ENCODE assay signal across 1 cellular context in genomic region chr5:176789873-176790615, GRCh38.
TF ChIP-seq lines count a peak whose summit lies in the region.

No MANE protein-coding gene starts in this region.

TF ChIP-seq in HEK293, 187 proteins besides CTCF, POLR2A, EP300 and RAD21 (continued from another document):
- TF ChIP-seq HIC1 (tag by site-specific recombination; IDR thresholded peaks at IDR 0.05) (0 out of 2 replicates have a peak, but pooled peaks have one; percentile 9), GLIS1 (tag by site-specific recombination; IDR thresholded peaks at IDR 0.05) (peak; percentile 99), ZNF529 (tag by site-specific recombination; IDR thresholded peaks at IDR 0.05; ENCODE audit: insufficient replicate concordance) (no peak), ZNF624 (tag by site-specific recombination; IDR thresholded peaks at IDR 0.05) (no peak), ZNF843 (tag by site-specific recombination; IDR thresholded peaks at IDR 0.05) (0 out of 2 replicates have a peak, but pooled peaks have one; percentile 40), ZSCAN30 (tag by site-specific recombination; IDR thresholded peaks at IDR 0.05) (0 out of 2 replicates have a peak, but pooled peaks have one; percentile 36), ZNF571 (tag by site-specific recombination; IDR thresholded peaks at IDR 0.05) (no peak), ZNF639 (tag by site-specific recombination; IDR thresholded peaks at IDR 0.05) (peak; percentile 67; the same call in 1 of the 2 replicates), ZNF555 (tag by site-specific recombination; conservative IDR thresholded peaks at IDR 0.05) (no peak), REST (tag by site-specific recombination; IDR thresholded peaks at IDR 0.05) (peak; percentile 39), GLIS2 (tag by site-specific recombination; IDR thresholded peaks at IDR 0.05) (peak; percentile 72), ZBTB7A (tag by site-specific recombination; IDR thresholded peaks at IDR 0.05; ENCODE audit: low read depth) (no peak), ZNF629 (tag by site-specific recombination; IDR thresholded peaks at IDR 0.05) (peak; percentile 75), ZNF558 (tag by site-specific recombination; IDR thresholded peaks at IDR 0.05) (no peak), ZBTB21 (tag by site-specific recombination; IDR thresholded peaks at IDR 0.05) (peak; percentile 43; the same call in 1 of the 2 replicates), ZNF518A (tag by site-specific recombination; conservative IDR thresholded peaks at IDR 0.05; ENCODE audit: low read depth) (peak; percentile 37; the same call in 1 of the 2 replicates), ZEB2 (tag by site-specific recombination; IDR thresholded peaks at IDR 0.05) (peak; percentile 79), ZNF366 (tag by site-specific recombination; conservative IDR thresholded peaks at IDR 0.05) (peak; percentile 59), SP3 (tag by site-specific recombination; IDR thresholded peaks at IDR 0.05) (no peak), IKZF3 (tag by site-specific recombination; IDR thresholded peaks at IDR 0.05) (0 out of 2 replicates have a peak, but pooled peaks have one; percentile 34), SCRT1 (tag by site-specific recombination; IDR thresholded peaks at IDR 0.05; ENCODE audit: borderline replicate concordance) (0 out of 2 replicates have a peak, but pooled peaks have one; percentile 28), ZNF354C (tag by site-specific recombination; IDR thresholded peaks at IDR 0.05; ENCODE audit: borderline replicate concordance, low read depth) (no peak), TRIM28 (IDR thresholded peaks at IDR 0.05; ENCODE audit: borderline replicate concordance, low read length) (0 out of 2 replicates have a peak, but pooled peaks have one; percentile 46), PATZ1 (tag by site-specific recombination; IDR thresholded peaks at IDR 0.05) (peak; percentile 72), ZNF24 (tag by site-specific recombination; IDR thresholded peaks at IDR 0.05) (peak; percentile 90; the same call in 1 of the 2 replicates), HOXA7 (CRISPR knock-in tag; IDR thresholded peaks at IDR 0.05; ENCODE audit: borderline replicate concordance) (no peak), SP7 (tag by site-specific recombination; IDR thresholded peaks at IDR 0.05) (peak; percentile 70), ZNF600 (tag by site-specific recombination; IDR thresholded peaks at IDR 0.05) (0 out of 2 replicates have a peak, but pooled peaks have one; percentile 62)
